ENCODE assay signal across 13 cellular contexts in the genomic region with DNA sequence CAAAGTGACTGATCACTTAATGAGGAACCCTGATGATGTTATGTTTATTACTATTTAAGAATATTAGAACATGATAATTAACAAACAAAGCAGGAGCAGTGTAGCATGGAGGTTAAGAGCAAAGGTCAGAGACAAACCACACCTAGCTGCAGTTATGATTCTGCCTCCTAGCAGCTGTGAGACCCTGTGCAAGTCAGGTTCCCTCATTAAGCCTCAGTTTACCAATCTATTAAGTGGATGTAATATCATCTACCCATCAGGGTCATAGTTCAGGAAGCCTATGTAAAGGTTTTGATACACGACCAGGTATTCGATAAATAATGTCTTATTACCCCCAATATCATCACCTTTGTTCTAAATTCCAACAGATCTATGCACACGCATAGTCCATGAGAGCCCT. TPM values are rescaled to one million over a fixed set of nuclear protein-coding genes. Genes with fewer than 3 reads are reported as not detected.
DNase-seq lines count a peak whose midpoint lies in the region; TF ChIP-seq lines count a peak whose summit lies in the region.
"Had no signal": no experiment of that assay in that cellular context is flagged by ENCODE, and none has a peak within 500 bp of the region (broad histone marks: within the 10 kb centered on the region; RNA-seq: fewer than 3 reads in every experiment).

No MANE protein-coding gene starts in this region.

- no peak overlapping the region for H2BK15ac ChIP-seq in mesenchymal stem cell (ENCODE audit: low read depth, poor library complexity, severe bottlenecking)

- H3K18ac ChIP-seq in mesenchymal stem cell (ENCODE audit: low read depth in 1 of 2, low read length in 2 of 2), result peak overlapping the region in 1 of 2 experiments; percentile 43

- no peak overlapping the region for H3K4me2 ChIP-seq in mesenchymal stem cell (ENCODE audit: low read length, poor library complexity, severe bottlenecking)

- peak overlapping the region; percentile 63 to 93 for H2BK12ac ChIP-seq in mesenchymal stem cell (ENCODE audit: low read length in 2 of 2)

- H3K9me3 ChIP-seq in mesenchymal stem cell (ENCODE audit: control insufficient read depth, low read length) (no peaks in the 10 kb centered on the region), suprapubic skin (no peaks in the 10 kb centered on the region), WERI-Rb-1 (ENCODE audit: severe bottlenecking) (no peaks in the 10 kb centered on the region)
- H3K9me3 ChIP-seq: stomach had no signal

- H3K4me1 Mint-ChIP-seq in brain, result peaks cover 60% of the 10 kb centered on the region

- no peak overlapping the region for H3K4me3 ChIP-seq in mesenchymal stem cell (ENCODE audit: insufficient read depth in 1 of 2, low read depth in 1 of 2, low read length in 2 of 2)
- H3K4me3 ChIP-seq in suprapubic skin, result no peak overlapping the region
- no peak overlapping the region for H3K4me3 ChIP-seq in WERI-Rb-1 (ENCODE audit: low read depth, low read length)
- H3K4me3 ChIP-seq: stomach had no signal

- no peaks in the 10 kb centered on the region for H3K27me3 ChIP-seq in mesenchymal stem cell (ENCODE audit: control insufficient read depth in 1 of 2, insufficient read depth in 1 of 2, low read length in 2 of 2)
- no peaks in the 10 kb centered on the region for H3K27me3 ChIP-seq in suprapubic skin
- no peaks in the 10 kb centered on the region for H3K27me3 ChIP-seq in WERI-Rb-1 (ENCODE audit: insufficient read depth, low read depth, severe bottlenecking)
- H3K27me3 ChIP-seq: stomach had no signal

- H4K8ac ChIP-seq in mesenchymal stem cell (ENCODE audit: low read length), result no peak overlapping the region

- TF ChIP-seq POLR2A in suprapubic skin (IDR thresholded peaks at IDR 0.05), result no peak

- DNase-seq in NCI-H526 (lab: John Stamatoyannopoulos, UW) (peak; percentile 34 to 44), NCI-H526 treated with DMSO at 0.1 percent for 48 hours (lab: John Stamatoyannopoulos, UW) (no peak), mesenchymal stem cell (no peak), suprapubic skin (ENCODE audit: low spot score in 2 of 2) (no peak), occipital lobe (lab: John Stamatoyannopoulos, UW) (no peak), WERI-Rb-1 (no peak)
- no peak for DNase-seq in activated CD8-positive, alpha-beta memory T cell treated with anti-CD3 and anti-CD28 coated beads for 24 hours
- DNase-seq: NCI-H345; stimulated activated CD4-positive, alpha-beta T cell treated with anti-CD3 and anti-CD28 coated beads, Interleukin-4, amount 100 ng/mL, for 4 hours; stomach had no signal

- peak overlapping the region in 1 of 5 experiments; percentile 3 for H3K4me3 Mint-ChIP-seq in brain
- H3K4me3 Mint-ChIP-seq: T-helper 2 cell treated with Interferon-gamma antibody and Interleukin-4, amounts not matched to agents 5 μg/mL and 100 μg/mL, for 36 hours had no signal

- no peak for TF ChIP-seq EP300 in suprapubic skin (IDR thresholded peaks at IDR 0.05)

- H3K27ac ChIP-seq in mesenchymal stem cell (ENCODE audit: low read length, poor library complexity, severe bottlenecking) (no peak overlapping the region), suprapubic skin (peak overlapping the region; percentile 46), WERI-Rb-1 (no peak overlapping the region)

- H4K91ac ChIP-seq in mesenchymal stem cell (ENCODE audit: low read length), result no peak overlapping the region

- 93% methylated on average over 3 of the region's 3 CpGs for WGBS in mesenchymal stem cell
- 86% methylated on average over 3 of the region's 3 CpGs for WGBS in suprapubic skin

- TF ChIP-seq CTCF in brain (conservative IDR thresholded peaks at IDR 0.05) (no peak), suprapubic skin (IDR thresholded peaks at IDR 0.05) (no peak), WERI-Rb-1 (IDR thresholded peaks at IDR 0.05; ENCODE audit: low read depth, low read length) (no peak)

- no peak overlapping the region for H2BK120ac ChIP-seq in mesenchymal stem cell (ENCODE audit: low read depth, low read length)

- no peak overlapping the region for H3K14ac ChIP-seq in mesenchymal stem cell (ENCODE audit: low read length in 2 of 2)

- H3K9ac ChIP-seq in mesenchymal stem cell (ENCODE audit: low read length), result no peak overlapping the region

- H3K36me3 ChIP-seq in mesenchymal stem cell (ENCODE audit: control insufficient read depth in 1 of 2, insufficient read depth in 2 of 2, low read depth in 1 of 2, low read length in 2 of 2), result peaks cover 10 to 14% of the 10 kb centered on the region in 2 experiments
- H3K36me3 ChIP-seq in suprapubic skin, result peaks cover 8% of the 10 kb centered on the region
- no peaks in the 10 kb centered on the region for H3K36me3 ChIP-seq in WERI-Rb-1

- H3K27ac Mint-ChIP-seq in brain, result peak overlapping the region; percentile 13 to 98 (median 89)

- H3K79me1 ChIP-seq in mesenchymal stem cell (replicated peaks; ENCODE audit: low read length, poor library complexity, severe bottlenecking), result peaks cover 20% of the 10 kb centered on the region

- no peak overlapping the region for H2AFZ ChIP-seq in mesenchymal stem cell (ENCODE audit: low read depth, low read length)

- no peak overlapping the region for H2BK5ac ChIP-seq in mesenchymal stem cell (ENCODE audit: low read depth, low read length, poor library complexity, severe bottlenecking)

- peaks cover 12% of the 10 kb centered on the region for H3K36me3 Mint-ChIP-seq in brain

- no peaks in the 10 kb centered on the region for H3K27me3 Mint-ChIP-seq in brain
- H3K27me3 Mint-ChIP-seq: activated CD4-positive, alpha-beta T cell treated with anti-CD3 and anti-CD28 coated beads, Interleukin-2, amount 10 ng/mL, durations not matched to agents 24 days and 14 days had no signal

- H3K9me3 Mint-ChIP-seq in brain, result peaks cover 0 to 3% (median 0%) of the 10 kb centered on the region in 5 experiments
- H3K9me3 Mint-ChIP-seq: activated CD4-positive, alpha-beta T cell treated with anti-CD3 and anti-CD28 coated beads, Interleukin-2, amount 10 ng/mL, durations not matched to agents 24 days and 14 days had no signal

- H3K4me1 ChIP-seq in mesenchymal stem cell (ENCODE audit: control insufficient read depth, insufficient read depth, low read depth, low read length), result peaks cover 10% of the 10 kb centered on the region
- H3K4me1 ChIP-seq in suprapubic skin, result peaks cover 11% of the 10 kb centered on the region

- H3K23ac ChIP-seq in mesenchymal stem cell (ENCODE audit: low read length in 2 of 2), result no peak overlapping the region

- no peak overlapping the region for H2AK5ac ChIP-seq in mesenchymal stem cell (ENCODE audit: low read length, severe bottlenecking)

- H3K4ac ChIP-seq in mesenchymal stem cell (ENCODE audit: low read depth in 1 of 2, low read length in 2 of 2), result peak overlapping the region in 1 of 2 experiments; percentile 78

RNA-seq across cellular contexts. Expression of a gene that starts 32.0 kb away (rescaled TPM):
- 10.6 TPM for polyA plus RNA-seq in brain (ENCODE audit: insufficient read depth, low read depth, low replicate concordance)
- 46.8 TPM for polyA plus RNA-seq in mesenchymal stem cell (2013, experiment 1 of 2)
- 45.6 TPM for polyA plus RNA-seq in mesenchymal stem cell (2013, experiment 2 of 2)
- total RNA-seq in suprapubic skin (10 to 100 TPM in 3 of 4 donors, 1 to 10 TPM in 1; 9.5 to 18.6 (median 15.3) TPM), occipital lobe (5.3 TPM)

Comparison
In these comparisons a context has a peak if more than half of its experiments do, and no peak if none do; other contexts are left out.
1. DNase-seq: peak in NCI-H526 (2 of 2); none in NCI-H526 treated with DMSO at 0.1 percent for 48 hours (single experiment), mesenchymal stem cell (single experiment), suprapubic skin (0 of 2), activated CD8-positive, alpha-beta memory T cell treated with anti-CD3 and anti-CD28 coated beads for 24 hours (single experiment), occipital lobe (single experiment) and WERI-Rb-1 (single experiment).